In genomic region chr13:109323338-109323737, GRCh38 we compare ENCODE assay signal across 29 cellular contexts.
"Had no signal": no experiment of that assay in that cellular context is flagged by ENCODE, and none has a peak within 500 bp of the region (broad histone marks: within the 10 kb centered on the region; RNA-seq: fewer than 3 reads in every experiment).

No MANE protein-coding gene starts in this region.

- H3K4me1 ChIP-seq: adrenal gland, ascending aorta, body of pancreas, breast epithelium had no signal

- H3K36me3 ChIP-seq: adrenal gland, ascending aorta, brain microvascular endothelial cell, breast epithelium, cardiac muscle cell had no signal

- DNase-seq: activated effector memory CD4-positive, alpha-beta T cell treated with anti-CD3 and anti-CD28 coated beads, Interleukin-2, amount 50 U/mL, for 16 hours; activated effector memory CD4-positive, alpha-beta T cell treated with Interleukin-2 at 50 U/mL for 16 hours; activated gamma-delta T cell; activated gamma-delta T cell treated with Interleukin-2 at 50 U/mL for 16 hours; activated naive CD4-positive, alpha-beta T cell; activated naive CD4-positive, alpha-beta T cell treated with anti-CD3 and anti-CD28 coated beads for 36 hours; activated naive CD4-positive, alpha-beta T cell treated with anti-CD3 and anti-CD28 coated beads, Interleukin-2, amount 10 ng/mL, durations not matched to agents 7 days and 5 days; activated naive CD4-positive, alpha-beta T cell treated with anti-CD3 and anti-CD28 coated beads, Interleukin-2, amount 50 U/mL, for 16 hours; activated naive CD4-positive, alpha-beta T cell treated with Interleukin-2 at 50 U/mL for 16 hours; activated naive CD8-positive, alpha-beta T cell treated with anti-CD3 and anti-CD28 coated beads for 36 hours; activated naive CD8-positive, alpha-beta T cell treated with anti-CD3 and anti-CD28 coated beads, Interleukin-2, amount 10 ng/mL, durations not matched to agents 7 days and 5 days; activated naive CD8-positive, alpha-beta T cell treated with anti-CD3 and anti-CD28 coated beads, Interleukin-2, amount 50 U/mL, for 24 hours; activated T-cell treated with anti-CD3 and anti-CD28 coated beads, Interleukin-2, amount 50 U/mL, for 1 hour; activated T-cell treated with anti-CD3 and anti-CD28 coated beads, Interleukin-2, amount 50 U/mL, for 24 hours; activated T-cell treated with anti-CD3 and anti-CD28 coated beads, Interleukin-2, amount 50 U/mL, for 4 hours; activated T-cell treated with anti-CD3 and anti-CD28 coated beads, Interleukin-2, amount 50 U/mL, for 48 hours; activated T-cell treated with anti-CD3 and anti-CD28 coated beads, Interleukin-2, amount 50 U/mL, for 72 hours; adrenal gland; amniotic stem cell; amygdala; aorta; body of pancreas; brain microvascular endothelial cell; caudate nucleus; central memory CD4-positive, alpha-beta T cell; cerebellar nuclear complex had no signal

- H3K4me3 ChIP-seq: adrenal gland, ascending aorta, body of pancreas, breast epithelium, cardiac muscle cell had no signal

- H3K9me3 ChIP-seq: adrenal gland, ascending aorta, body of pancreas, breast epithelium had no signal

- H3K27me3 ChIP-seq: adrenal gland, ascending aorta, body of pancreas, brain microvascular endothelial cell, breast epithelium, cardiac muscle cell had no signal

- H3K27ac ChIP-seq: adrenal gland, ascending aorta, body of pancreas, brain microvascular endothelial cell, breast epithelium, cardiac muscle cell had no signal
